Comparison of ENCODE assay signal across 17 cellular contexts in genomic region chr5:111681791-111682190, GRCh38.
DNase-seq lines count a peak whose midpoint lies in the region; FAIRE-seq and TF ChIP-seq lines count a peak whose summit lies in the region.
"Had no signal": no experiment of that assay in that cellular context is flagged by ENCODE, and none has a peak within 500 bp of the region (broad histone marks: within the 10 kb centered on the region; RNA-seq: fewer than 3 reads in every experiment).

No MANE protein-coding gene starts in this region.

- H3K4me2 ChIP-seq in GM23248 (ENCODE audit: unreplicated experiment) (peak overlapping the region; percentile 83), astrocyte (ENCODE audit: low read length) (peak overlapping the region; percentile 77)

- no peak for TF ChIP-seq CTCF in astrocyte (IDR thresholded peaks at IDR 0.05; ENCODE audit: insufficient read depth, low read depth, low read length)
- no peak for TF ChIP-seq CTCF in left ventricle myocardium inferior (IDR thresholded peaks at IDR 0.05; ENCODE audit: borderline replicate concordance)
- TF ChIP-seq CTCF in progenitor cell of endocrine pancreas (IDR thresholded peaks at IDR 0.05; ENCODE audit: unreplicated experiment) = no peak

- H3K9me3 Mint-ChIP-seq in astrocyte (ENCODE audit: unreplicated experiment) = no peaks in the 10 kb centered on the region
- no peaks in the 10 kb centered on the region for H3K9me3 Mint-ChIP-seq in progenitor cell of endocrine pancreas (ENCODE audit: low read depth)
- H3K9me3 Mint-ChIP-seq: memory B cell had no signal

- in situ Hi-C loops in GM23248 (cut with MboI) = no loop called here

- H3F3A ChIP-seq in GM23248 (ENCODE audit: insufficient read depth) = peaks cover 39% of the 10 kb centered on the region

- peak; percentile 57 for DNase-seq in GM23248
- DNase-seq in astrocyte (ENCODE audit: low read depth) = no peak
- no peak for DNase-seq in left ventricle myocardium inferior
- no peak for DNase-seq in NCI-H2029 treated with DMSO at 0.1 percent for 48 hours (lab: John Stamatoyannopoulos, UW)
- DNase-seq in SIG-M5 (lab: John Stamatoyannopoulos, UW) = no peak
- DNase-seq in progenitor cell of endocrine pancreas (ENCODE audit: low spot score, unreplicated experiment) = no peak
- no peak for DNase-seq in NCI-H226
- DNase-seq: activated CD8-positive, alpha-beta T cell treated with anti-CD3 and anti-CD28 coated beads, Interleukin-2, amount 10 ng/mL, durations not matched to agents 7 days and 5 days; activated gamma-delta T cell; NCI-H1105; stimulated activated CD4-positive, alpha-beta T cell treated with anti-CD3 and anti-CD28 coated beads, Interleukin-1b, Interleukin-23, amount 100 ng/mL, for 48 hours; stimulated activated CD8-positive, alpha-beta memory T cell treated with anti-CD3 and anti-CD28 coated beads, Interleukin-4, amount 100 ng/mL, for 48 hours; T-helper 9 cell had no signal

- H4K20me1 ChIP-seq in GM23248 (ENCODE audit: insufficient read depth) = no peaks in the 10 kb centered on the region
- H4K20me1 ChIP-seq in astrocyte (ENCODE audit: insufficient read depth, low read length) = no peaks in the 10 kb centered on the region

- H3K36me3 ChIP-seq in GM23248 (ENCODE audit: low read depth) (no peaks in the 10 kb centered on the region), astrocyte (ENCODE audit: insufficient read depth, low read length) (no peaks in the 10 kb centered on the region), left ventricle myocardium inferior (no peaks in the 10 kb centered on the region), skeletal muscle tissue (ENCODE audit: control insufficient read depth in 3 of 3, insufficient read depth in 3 of 3, low read length in 3 of 3) (no peaks in the 10 kb centered on the region)
- H3K36me3 ChIP-seq: ovary had no signal

- H3K9me3 ChIP-seq in GM23248 (ENCODE audit: low read depth) = no peaks in the 10 kb centered on the region
- no peaks in the 10 kb centered on the region for H3K9me3 ChIP-seq in astrocyte (ENCODE audit: insufficient read depth, low read depth, low read length)
- no peaks in the 10 kb centered on the region for H3K9me3 ChIP-seq in left ventricle myocardium inferior (replicated peaks)
- no peaks in the 10 kb centered on the region for H3K9me3 ChIP-seq in skeletal muscle tissue (ENCODE audit: control insufficient read depth in 3 of 3, low read length in 3 of 3)
- H3K9me3 ChIP-seq: ovary had no signal

- H2AFZ ChIP-seq in GM23248 (peak overlapping the region; percentile 66), astrocyte (ENCODE audit: low read depth, low read length) (peak overlapping the region; percentile 18)

- H3K4me1 ChIP-seq in GM23248 (ENCODE audit: insufficient read depth) = peaks cover 36% of the 10 kb centered on the region
- peaks cover 22% of the 10 kb centered on the region for H3K4me1 ChIP-seq in astrocyte (ENCODE audit: insufficient read depth, low read length)
- peaks cover 27% of the 10 kb centered on the region for H3K4me1 ChIP-seq in left ventricle myocardium inferior
- H3K4me1 ChIP-seq in skeletal muscle tissue (ENCODE audit: control insufficient read depth in 3 of 3, insufficient read depth in 3 of 3, low read length in 3 of 3) = peaks cover 14 to 16% (median 14%) of the 10 kb centered on the region in 3 donors

- H3K4me1 Mint-ChIP-seq in astrocyte (ENCODE audit: low read depth, unreplicated experiment) (peaks cover 12% of the 10 kb centered on the region), progenitor cell of endocrine pancreas (ENCODE audit: low read depth) (peaks cover 10% of the 10 kb centered on the region)
- H3K4me1 Mint-ChIP-seq: memory B cell had no signal

- no peak for FAIRE-seq in astrocyte (lab: Jason Lieb, UNC)
- FAIRE-seq: bronchial epithelial cell had no signal

- intact Hi-C loops in left ventricle myocardium inferior (cut with micrococcal nuclease) = no loop called here

- H3K27ac Mint-ChIP-seq in astrocyte (ENCODE audit: unreplicated experiment) = no peak overlapping the region
- H3K27ac Mint-ChIP-seq in progenitor cell of endocrine pancreas = no peak overlapping the region
- H3K27ac Mint-ChIP-seq: activated CD8-positive, alpha-beta T cell treated with anti-CD3 and anti-CD28 coated beads, Interleukin-2, amount 10 ng/mL, durations not matched to agents 7 days and 5 days; memory B cell had no signal

- H3K27ac ChIP-seq in GM23248 (peak overlapping the region; percentile 84), astrocyte (ENCODE audit: low read depth, low read length) (peak overlapping the region; percentile 83), left ventricle myocardium inferior (replicated peaks) (peak overlapping the region; percentile 78), skeletal muscle tissue (ENCODE audit: low read depth, low read length) (peak overlapping the region; percentile 57)

- H3K27me3 Mint-ChIP-seq in astrocyte (ENCODE audit: low read depth, unreplicated experiment) (no peaks in the 10 kb centered on the region), progenitor cell of endocrine pancreas (peaks cover 11% of the 10 kb centered on the region)
- H3K27me3 Mint-ChIP-seq: memory B cell had no signal

- H3K36me3 Mint-ChIP-seq in astrocyte (ENCODE audit: low read depth, unreplicated experiment) (no peaks in the 10 kb centered on the region), progenitor cell of endocrine pancreas (ENCODE audit: insufficient read depth) (no peaks in the 10 kb centered on the region)
- H3K36me3 Mint-ChIP-seq: memory B cell had no signal

- no peaks in the 10 kb centered on the region for H3K27me3 ChIP-seq in GM23248 (replicated peaks; ENCODE audit: insufficient read depth)
- no peaks in the 10 kb centered on the region for H3K27me3 ChIP-seq in astrocyte (ENCODE audit: insufficient read depth, low read length)
- no peaks in the 10 kb centered on the region for H3K27me3 ChIP-seq in left ventricle myocardium inferior (ENCODE audit: low read depth)
- H3K27me3 ChIP-seq in skeletal muscle tissue (ENCODE audit: control insufficient read depth in 3 of 3, insufficient read depth in 3 of 3, low read length in 3 of 3) = no peaks in the 10 kb centered on the region
- H3K27me3 ChIP-seq: ovary had no signal

- H3K9me2 ChIP-seq in GM23248 (ENCODE audit: insufficient read depth) = no peaks in the 10 kb centered on the region

- no peak overlapping the region for H3K4me3 Mint-ChIP-seq in astrocyte (ENCODE audit: unreplicated experiment)
- no peak overlapping the region for H3K4me3 Mint-ChIP-seq in progenitor cell of endocrine pancreas (ENCODE audit: low read depth)
- H3K4me3 Mint-ChIP-seq: activated CD8-positive, alpha-beta T cell treated with anti-CD3 and anti-CD28 coated beads, Interleukin-2, amount 10 ng/mL, durations not matched to agents 7 days and 5 days; memory B cell had no signal

- peak overlapping the region; percentile 58 for H3K9ac ChIP-seq in GM23248
- H3K9ac ChIP-seq in astrocyte (ENCODE audit: low read length) = peak overlapping the region; percentile 63
- H3K9ac ChIP-seq in skeletal muscle tissue (ENCODE audit: low read depth in 1 of 3, low read length in 3 of 3) = no peak overlapping the region

- peak overlapping the region; percentile 44 for H3K4me3 ChIP-seq in GM23248
- H3K4me3 ChIP-seq in astrocyte (ENCODE audit: insufficient read depth, low read depth, low read length) = no peak overlapping the region
- peak overlapping the region; percentile 11 for H3K4me3 ChIP-seq in left ventricle myocardium inferior
- peak overlapping the region in 2 of 3 donors; percentile 11 to 57 for H3K4me3 ChIP-seq in skeletal muscle tissue (ENCODE audit: low read length in 3 of 3)
- H3K4me3 ChIP-seq: ovary had no signal

- H3K79me2 ChIP-seq in GM23248 (ENCODE audit: insufficient read depth) (no peaks in the 10 kb centered on the region), astrocyte (ENCODE audit: insufficient read depth, low read length) (no peaks in the 10 kb centered on the region)

- WGBS in GM23248 (ENCODE audit: low coverage in 1 of 2, low lambda C conversion rate in 2 of 2, missing lambda C conversion rate in 2 of 2), 2 experiments = 24 to 35% methylated on average over 6 of the region's 6 CpGs

Comparison
In these comparisons a context has a peak if more than half of its experiments do, and no peak if none do; other contexts are left out.
1. H3K9ac ChIP-seq: peak in GM23248 (single experiment) and astrocyte (single experiment); none in skeletal muscle tissue (0 of 3).
2. Peak in every context shown above with its lines, with median percentiles within 50 percentile points of each other: H3K27ac ChIP-seq.